1 cellular context compared by ENCODE assay signal in the genomic region with DNA sequence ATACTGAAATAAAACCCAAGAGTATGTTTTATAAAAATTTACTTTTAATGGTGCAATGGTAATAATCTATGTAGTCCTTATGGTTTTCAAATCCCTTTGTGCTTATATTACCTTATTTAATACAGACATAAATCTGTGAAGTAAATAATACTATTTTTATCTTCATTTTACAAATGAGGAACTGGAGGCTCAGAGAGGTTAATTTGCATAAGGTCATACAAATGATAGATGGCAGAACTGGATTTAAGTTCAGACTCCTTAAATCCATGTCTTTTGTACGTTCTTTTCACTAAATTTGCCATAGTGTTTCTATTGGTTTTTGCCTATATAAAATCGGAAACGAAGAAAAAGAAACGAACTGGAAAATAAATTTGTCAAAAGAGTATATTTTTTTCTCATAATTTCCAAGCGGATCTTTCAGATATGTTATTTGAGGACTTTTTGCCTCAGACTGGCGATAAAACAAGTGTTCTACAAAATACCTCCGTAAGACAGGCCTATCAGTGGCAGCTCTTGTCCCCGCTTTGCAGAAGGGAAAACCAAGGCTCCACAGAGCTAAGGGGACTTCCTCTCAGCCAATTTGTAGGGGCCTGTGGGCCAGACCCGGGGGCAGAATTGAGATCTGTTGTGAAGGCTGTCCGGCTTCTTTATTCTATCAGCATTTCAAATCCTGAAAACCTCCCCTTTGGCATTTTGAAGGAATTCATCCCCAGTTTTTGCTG.
TF ChIP-seq lines count a peak whose summit lies in the region.

No MANE protein-coding gene starts in this region.

TF ChIP-seq in SK-N-SH, 30 proteins besides CTCF, POLR2A, EP300 and RAD21 (continued from another document):
- TF ChIP-seq, protein P1, sequence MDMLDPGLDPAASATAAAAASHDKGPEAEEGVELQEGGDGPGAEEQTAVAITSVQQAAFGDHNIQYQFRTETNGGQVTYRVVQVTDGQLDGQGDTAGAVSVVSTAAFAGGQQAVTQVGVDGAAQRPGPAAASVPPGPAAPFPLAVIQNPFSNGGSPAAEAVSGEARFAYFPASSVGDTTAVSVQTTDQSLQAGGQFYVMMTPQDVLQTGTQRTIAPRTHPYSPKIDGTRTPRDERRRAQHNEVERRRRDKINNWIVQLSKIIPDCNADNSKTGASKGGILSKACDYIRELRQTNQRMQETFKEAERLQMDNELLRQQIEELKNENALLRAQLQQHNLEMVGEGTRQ (IDR thresholded peaks at IDR 0.05; ENCODE audit: borderline replicate concordance, low read depth, low read length) = no peak
- TF ChIP-seq NRF1 (IDR thresholded peaks at IDR 0.05; ENCODE audit: low read depth, low read length) (no peak), MEF2A (IDR thresholded peaks at IDR 0.05; ENCODE audit: borderline replicate concordance, low read depth) (no peak)
- TF ChIP-seq, protein P2, sequence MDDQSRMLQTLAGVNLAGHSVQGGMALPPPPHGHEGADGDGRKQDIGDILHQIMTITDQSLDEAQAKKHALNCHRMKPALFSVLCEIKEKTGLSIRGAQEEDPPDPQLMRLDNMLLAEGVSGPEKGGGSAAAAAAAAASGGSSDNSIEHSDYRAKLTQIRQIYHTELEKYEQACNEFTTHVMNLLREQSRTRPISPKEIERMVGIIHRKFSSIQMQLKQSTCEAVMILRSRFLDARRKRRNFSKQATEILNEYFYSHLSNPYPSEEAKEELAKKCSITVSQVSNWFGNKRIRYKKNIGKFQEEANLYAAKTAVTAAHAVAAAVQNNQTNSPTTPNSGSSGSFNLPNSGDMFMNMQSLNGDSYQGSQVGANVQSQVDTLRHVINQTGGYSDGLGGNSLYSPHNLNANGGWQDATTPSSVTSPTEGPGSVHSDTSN (IDR thresholded peaks at IDR 0.05) = no peak
